ENCODE assay signal across 8 cellular contexts in genomic region chrX:19886888-19887531, GRCh38. TPM values are rescaled to one million over a fixed set of nuclear protein-coding genes. Genes with fewer than 3 reads are reported as not detected.
A peak's percentile ranks its signal among the peaks of the same experiment; 100 is the strongest.
DNase-seq lines count a peak whose midpoint lies in the region; ATAC-seq, FAIRE-seq and TF ChIP-seq lines count a peak whose summit lies in the region.

No MANE protein-coding gene starts in this region.

- CTCF ChIA-PET in AG04450 (lab: Charles Lee), result interaction anchor here (0.6 kb wide), 1 partner anchor 11 kb away, joined by 3 read pairs; no protein-coding TSS in a partner anchor

- DNase-seq in AG04450 (ENCODE audit: low read depth, low spot score) (no peak), SJSA1 (ENCODE audit: low read depth in 1 of 2, low spot score in 2 of 2) (no peak), cardiac fibroblast (ENCODE audit: low read depth in 2 of 2) (peak in 1 of 2 donors; percentile 8), right lobe of liver (peak; percentile 38 to 58 (median 57)), D721Med (ENCODE audit: insufficient read length, low spot score) (no peak)

- H3K4me3 ChIP-seq in AG04450 (ENCODE audit: low read depth, low read length) (peak overlapping the region; percentile 63), SJSA1 (peak overlapping the region; percentile 84), cardiac fibroblast (replicated peaks in 1 of 2; ENCODE audit: low read depth in 2 of 2, low read length in 2 of 2) (peak overlapping the region; percentile 58 to 60), right lobe of liver (peak overlapping the region; percentile 59 to 65 (median 60)), stomach smooth muscle (ENCODE audit: low read length in 2 of 2) (peak overlapping the region; percentile 25 to 66)

- POLR2A ChIA-PET in AG04450 (lab: Yijun Ruan, JAX), result interaction anchor here (1.0 kb wide), 1 partner anchor 22 kb away, joined by 3 read pairs; no protein-coding TSS in a partner anchor

- H3K27ac ChIP-seq in AG04450 (ENCODE audit: low read depth, low read length) (no peak overlapping the region), SJSA1 (peak overlapping the region; percentile 47), right lobe of liver (peak overlapping the region in 2 of 3 donors; percentile 59 to 69), stomach smooth muscle (ENCODE audit: low read length) (no peak overlapping the region)

- no peak for TF ChIP-seq CTCF in AG04450 (IDR thresholded peaks at IDR 0.05; ENCODE audit: low read depth, low read length)
- no peak for TF ChIP-seq CTCF in cardiac fibroblast (IDR thresholded peaks at IDR 0.05; ENCODE audit: low read depth, low read length)
- no peak for TF ChIP-seq CTCF in right lobe of liver (IDR thresholded peaks at IDR 0.05)
- TF ChIP-seq CTCF in D721Med (IDR thresholded peaks at IDR 0.05; ENCODE audit: insufficient read depth, missing control alignments), result no peak

- ATAC-seq in GM21515 (IDR thresholded peaks at IDR 0.05; ENCODE audit: unreplicated experiment), result peak; percentile 6
- peak; percentile 30 to 55 (median 46) for ATAC-seq in right lobe of liver
- no peak for ATAC-seq in GM21786 (IDR thresholded peaks at IDR 0.05; ENCODE audit: unreplicated experiment)

- H3K9ac ChIP-seq in stomach smooth muscle (ENCODE audit: low read length in 2 of 2), result no peak overlapping the region

- no peak for TF ChIP-seq POLR2A in right lobe of liver (IDR thresholded peaks at IDR 0.05)

- H3K4me1 ChIP-seq in SJSA1 (replicated peaks) (peaks cover 10% of the 10 kb centered on the region), right lobe of liver (no peaks in the 10 kb centered on the region), stomach smooth muscle (ENCODE audit: control insufficient read depth, insufficient read depth, low read length) (peaks cover 12% of the 10 kb centered on the region)

- FAIRE-seq in D721Med (lab: Jason Lieb, UNC), result no peak

- WGBS in right lobe of liver (ENCODE audit: insufficient coverage, low coverage, low lambda C conversion rate, missing lambda C conversion rate), result 40% methylated on average over 1 of the region's 83 CpGs

- intact Hi-C loops in right lobe of liver (cut with DNase I), result loop anchor here in 1 of 2 donors (10.0 kb wide), 1 partner anchor 142 kb away; no protein-coding TSS in a partner anchor

- H3K9me3 ChIP-seq in AG04450 (ENCODE audit: control insufficient read depth, insufficient read depth, low read length), result no peaks in the 10 kb centered on the region
- H3K9me3 ChIP-seq in SJSA1 (replicated peaks), result no peaks in the 10 kb centered on the region
- H3K9me3 ChIP-seq in right lobe of liver, result no peaks in the 10 kb centered on the region
- no peaks in the 10 kb centered on the region for H3K9me3 ChIP-seq in stomach smooth muscle (ENCODE audit: control insufficient read depth in 2 of 2, low read length in 2 of 2)

- H3K36me3 ChIP-seq in SJSA1 (peaks cover 3% of the 10 kb centered on the region; the same call in 1 of the 2 replicates), right lobe of liver (no peaks in the 10 kb centered on the region), stomach smooth muscle (ENCODE audit: control insufficient read depth in 2 of 2, insufficient read depth in 2 of 2, low read length in 2 of 2) (no peaks in the 10 kb centered on the region)

- H3K27me3 ChIP-seq in AG04450 (ENCODE audit: control insufficient read depth, insufficient read depth, low read length), result no peaks in the 10 kb centered on the region
- no peaks in the 10 kb centered on the region for H3K27me3 ChIP-seq in SJSA1 (replicated peaks)
- no peaks in the 10 kb centered on the region for H3K27me3 ChIP-seq in right lobe of liver
- peaks cover 0 to 6% of the 10 kb centered on the region in 2 donors for H3K27me3 ChIP-seq in stomach smooth muscle (ENCODE audit: control insufficient read depth in 1 of 2, insufficient read depth in 2 of 2, low read length in 2 of 2)

RNA-seq across cellular contexts. Expression of gene SH3KBP1, which starts 0.4 kb away (rescaled TPM):
- polyA plus RNA-seq in AG04450 (2011; rRNA removed), result 30.1 and 36.6 TPM in 2 replicates
- polyA minus RNA-seq in AG04450 (2011; rRNA and poly(A)+ RNA removed), result 30.0 and 39.1 TPM in 2 replicates
- total RNA-seq in SJSA1 (2014; rRNA removed; shearing (Covaris generic)), result 18.0 and 20.4 TPM in 2 replicates
- total RNA-seq in right lobe of liver, result 10 to 100 TPM in 2 of 6 experiments, 1 to 10 TPM in 4; 7.3 to 14.1 (median 8.9) TPM

Comparison
In these comparisons a context has a peak if more than half of its experiments do, and no peak if none do; other contexts are left out.
1. DNase-seq: peak in right lobe of liver (3 of 3); none in AG04450 (single experiment), SJSA1 (0 of 2) and D721Med (single experiment).
2. H3K27ac ChIP-seq: peak in SJSA1 (single experiment) and right lobe of liver (2 of 3); none in AG04450 (single experiment) and stomach smooth muscle (single experiment).
3. Peak in every context shown above with its lines, with median percentiles within 50 percentile points of each other: H3K4me3 ChIP-seq.